Comparison of ENCODE assay signal across 25 cellular contexts in genomic region chr13:112907286-112907685, GRCh38.
"Had no signal": no experiment of that assay in that cellular context is flagged by ENCODE, and none has a peak within 500 bp of the region (broad histone marks: within the 10 kb centered on the region; RNA-seq: fewer than 3 reads in every experiment).

No MANE protein-coding gene starts in this region.

- H3K4me3 Mint-ChIP-seq: activated naive CD8-positive, alpha-beta T cell treated with anti-CD3 and anti-CD28 coated beads, Interleukin-2, amount 10 ng/mL, durations not matched to agents 7 days and 5 days; activated T-cell treated with anti-CD3 and anti-CD28 coated beads, Interleukin-2, amount 50 U/mL, for 4 hours; central memory CD8-positive, alpha-beta T cell; mesothelial cell of epicardium; neural crest cell had no signal

- H3K9me3 ChIP-seq: lower lobe of right lung, upper lobe of right lung had no signal

- H3K4me3 ChIP-seq: breast epithelium, lower lobe of right lung, upper lobe of right lung had no signal

- H3K27ac Mint-ChIP-seq: activated naive CD8-positive, alpha-beta T cell treated with anti-CD3 and anti-CD28 coated beads, Interleukin-2, amount 10 ng/mL, durations not matched to agents 7 days and 5 days; activated T-helper 2 cell treated with anti-CD3 and anti-CD28 coated beads, Interferon-gamma antibody, Interleukin-2, Interleukin-4, amounts not matched to agents 10 μg/mL and 5 μg/mL and 100 μg/mL, durations not matched to agents 14 hours and 24 hours and 36 hours; mesothelial cell of epicardium had no signal

- H3K36me3 Mint-ChIP-seq: activated naive CD8-positive, alpha-beta T cell treated with anti-CD3 and anti-CD28 coated beads, Interleukin-2, amount 10 ng/mL, durations not matched to agents 7 days and 5 days had no signal

- H3K36me3 ChIP-seq: breast epithelium, lower lobe of right lung, upper lobe of right lung had no signal

- H3K27me3 ChIP-seq: breast epithelium had no signal

- H3K27me3 Mint-ChIP-seq: progenitor cell of endocrine pancreas had no signal

- ATAC-seq: activated T-cell treated with anti-CD3 and anti-CD28 coated beads, Interleukin-2, amount 50 U/mL, for 4 hours; esophagus mucosa; left lobe of liver; lower lobe of right lung; stimulated activated naive CD8-positive, alpha-beta T cell treated with anti-CD3 and anti-CD28 coated beads, Interleukin-15, Interleukin-2, amounts not matched to agents 100 U/mL and 50 U/mL, for 24 hours; upper lobe of right lung had no signal

- FAIRE-seq: colon, endothelial cell of umbilical vein had no signal

- H3K9me3 Mint-ChIP-seq: activated T-helper 2 cell treated with anti-CD3 and anti-CD28 coated beads, Interferon-gamma antibody, Interleukin-2, Interleukin-4, amounts not matched to agents 10 μg/mL and 5 μg/mL and 100 μg/mL, durations not matched to agents 14 hours and 24 hours and 36 hours; central memory CD8-positive, alpha-beta T cell had no signal

- DNase-seq: activated CD4-positive, alpha-beta T cell treated with anti-CD3 and anti-CD28 coated beads for 4 hours; activated CD4-positive, alpha-beta T cell treated with anti-CD3 and anti-CD28 coated beads, Interleukin-2, amount 50 U/mL, for 48 hours; activated CD8-positive, alpha-beta memory T cell treated with anti-CD3 and anti-CD28 coated beads, Interleukin-2, amount 50 U/mL, for 48 hours; activated naive CD4-positive, alpha-beta T cell; activated naive CD8-positive, alpha-beta T cell treated with anti-CD3 and anti-CD28 coated beads, Interleukin-2, amount 10 ng/mL, durations not matched to agents 7 days and 5 days; activated T-cell treated with anti-CD3 and anti-CD28 coated beads, Interleukin-2, amount 50 U/mL, for 4 hours; amniotic stem cell; effector memory CD4-positive, alpha-beta T cell; foreskin melanocyte; lower lobe of right lung; retina; stimulated activated CD4-positive, alpha-beta T cell treated with anti-CD3 and anti-CD28 coated beads, Interleukin-12 subunit alpha, Interleukin-12 subunit beta, amount 100 ng/mL, for 4 hours; stimulated activated CD4-positive, alpha-beta T cell treated with anti-CD3 and anti-CD28 coated beads, Interleukin-4, amount 100 ng/mL, for 4 hours; stimulated activated naive CD8-positive, alpha-beta T cell treated with anti-CD3 and anti-CD28 coated beads, Interleukin-15, Interleukin-2, amounts not matched to agents 100 U/mL and 50 U/mL, for 24 hours; upper lobe of right lung had no signal

- H3K4me1 Mint-ChIP-seq: activated naive CD8-positive, alpha-beta T cell treated with anti-CD3 and anti-CD28 coated beads, Interleukin-2, amount 10 ng/mL, durations not matched to agents 7 days and 5 days; central memory CD8-positive, alpha-beta T cell had no signal

- H3K27ac ChIP-seq: lower lobe of right lung, upper lobe of right lung had no signal
